In the genomic region with DNA sequence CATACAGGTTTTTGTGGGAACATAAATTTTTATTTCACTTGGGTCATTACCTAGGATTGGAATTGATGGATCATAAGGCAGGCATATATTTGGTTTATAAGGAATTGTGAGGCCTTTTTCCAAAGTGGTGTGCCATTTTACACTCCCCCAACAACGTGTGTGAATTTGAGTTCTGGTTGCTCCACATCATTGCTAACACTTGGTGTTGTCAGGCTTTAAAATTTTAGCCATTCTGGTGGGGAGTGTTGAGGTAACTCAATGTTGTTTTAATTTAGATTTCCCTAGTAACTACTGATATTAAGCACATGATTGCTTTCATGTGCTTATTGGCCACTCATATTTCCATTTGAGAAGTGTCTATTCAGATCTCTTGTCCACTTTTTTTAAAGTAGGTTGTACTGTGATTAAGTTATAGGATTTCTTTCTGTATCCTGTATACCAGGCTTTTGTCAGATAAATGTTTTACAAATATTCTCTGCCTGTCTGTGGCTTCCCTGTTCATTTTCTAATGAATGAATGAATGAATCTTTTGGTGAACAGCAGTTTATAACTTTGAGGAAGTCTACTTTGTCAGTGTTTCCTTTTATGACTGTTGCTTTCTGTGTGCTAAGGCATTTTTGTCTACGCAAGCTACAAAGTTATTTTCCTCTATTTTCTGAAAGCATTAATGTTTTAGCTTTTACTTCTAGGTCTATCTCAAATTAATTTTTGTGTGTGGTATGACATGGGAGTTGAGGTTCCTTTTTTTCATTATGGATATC, we compare ENCODE assay signal across 2 cellular contexts.
A peak's percentile ranks its signal among the peaks of the same experiment; 100 is the strongest.
TF ChIP-seq lines count a peak whose summit lies in the region.

No MANE protein-coding gene starts in this region.

TF ChIP-seq in A549, 52 proteins besides CTCF, POLR2A, EP300 and RAD21:
- TF ChIP-seq CBX8 (IDR thresholded peaks at IDR 0.05) (no peak), BHLHE40 (IDR thresholded peaks at IDR 0.05; ENCODE audit: low read depth, low read length) (no peak), MYC (IDR thresholded peaks at IDR 0.05; ENCODE audit: borderline replicate concordance, low read length) (no peak), ZFP36 (IDR thresholded peaks at IDR 0.05; ENCODE audit: borderline replicate concordance, partially characterized antibody) (peak; percentile 15)

TF ChIP-seq in GM12878, 131 proteins besides CTCF, POLR2A, EP300 and RAD21:
- peak; percentile 80 for TF ChIP-seq ZNF24 (IDR thresholded peaks at IDR 0.05)
- TF ChIP-seq SPI1 (IDR thresholded peaks at IDR 0.05; ENCODE audit: borderline replicate concordance, insufficient read depth, low read depth, low read length): peak; percentile 50; the same call in 1 of the 2 replicates
- TF ChIP-seq STAT3 (IDR thresholded peaks at IDR 0.05; ENCODE audit: low read depth, low read length): no peak
